ENCODE assay signal across 29 cellular contexts in genomic region chrX:43175428-43175827, GRCh38.
"Had no signal": no experiment of that assay in that cellular context is flagged by ENCODE, and none has a peak within 500 bp of the region (broad histone marks: within the 10 kb centered on the region; RNA-seq: fewer than 3 reads in every experiment).

No MANE protein-coding gene starts in this region.

- H3K4me3 ChIP-seq: SJCRH30, SK-N-MC had no signal

- H3K27me3 Mint-ChIP-seq: activated CD4-positive, alpha-beta memory T cell treated with anti-CD3 and anti-CD28 coated beads, Interleukin-2, amount 10 ng/mL, durations not matched to agents 7 days and 5 days; activated CD8-positive, alpha-beta memory T cell treated with anti-CD3 and anti-CD28 coated beads, Interleukin-2, amount 10 ng/mL, durations not matched to agents 7 days and 5 days; activated naive CD4-positive, alpha-beta T cell treated with anti-CD3 and anti-CD28 coated beads, Interleukin-2, amount 10 ng/mL, durations not matched to agents 7 days and 5 days; activated naive CD8-positive, alpha-beta T cell; activated naive CD8-positive, alpha-beta T cell treated with anti-CD3 and anti-CD28 coated beads, Interleukin-2, amount 50 U/mL, for 24 hours had no signal

- H3K4me1 Mint-ChIP-seq: activated CD4-positive, alpha-beta memory T cell treated with anti-CD3 and anti-CD28 coated beads, Interleukin-2, amount 10 ng/mL, durations not matched to agents 7 days and 5 days; activated CD8-positive, alpha-beta memory T cell treated with anti-CD3 and anti-CD28 coated beads, Interleukin-2, amount 10 ng/mL, durations not matched to agents 7 days and 5 days; activated naive CD4-positive, alpha-beta T cell treated with anti-CD3 and anti-CD28 coated beads, Interleukin-2, amount 10 ng/mL, durations not matched to agents 7 days and 5 days; activated naive CD8-positive, alpha-beta T cell treated with anti-CD3 and anti-CD28 coated beads, Interleukin-2, amount 50 U/mL, for 24 hours had no signal

- H3K36me3 Mint-ChIP-seq: activated naive CD4-positive, alpha-beta T cell treated with anti-CD3 and anti-CD28 coated beads, Interleukin-2, amount 10 ng/mL, durations not matched to agents 7 days and 5 days had no signal

- ATAC-seq: activated CD8-positive, alpha-beta memory T cell treated with anti-CD3 and anti-CD28 coated beads, Interleukin-2, amount 10 ng/mL, durations not matched to agents 7 days and 5 days; activated naive CD8-positive, alpha-beta T cell treated with anti-CD3 and anti-CD28 coated beads, Interleukin-2, amount 50 U/mL, for 24 hours; Panc1 had no signal

- H3K36me3 ChIP-seq: SJCRH30, WERI-Rb-1 had no signal

- H3K4me3 Mint-ChIP-seq: activated CD4-positive, alpha-beta memory T cell treated with anti-CD3 and anti-CD28 coated beads, Interleukin-2, amount 10 ng/mL, durations not matched to agents 7 days and 5 days; activated CD8-positive, alpha-beta memory T cell treated with anti-CD3 and anti-CD28 coated beads, Interleukin-2, amount 10 ng/mL, durations not matched to agents 7 days and 5 days; activated naive CD4-positive, alpha-beta T cell treated with anti-CD3 and anti-CD28 coated beads, Interleukin-2, amount 10 ng/mL, durations not matched to agents 7 days and 5 days; activated naive CD8-positive, alpha-beta T cell; activated naive CD8-positive, alpha-beta T cell treated with anti-CD3 and anti-CD28 coated beads, Interleukin-2, amount 50 U/mL, for 24 hours had no signal

- H3K27me3 ChIP-seq: SJCRH30 had no signal

- DNase-seq: activated CD4-positive, alpha-beta memory T cell treated with anti-CD3 and anti-CD28 coated beads, Interleukin-2, amount 10 ng/mL, durations not matched to agents 7 days and 5 days; activated CD4-positive, alpha-beta T cell treated with anti-CD3 and anti-CD28 coated beads for 1 hour; activated CD4-positive, alpha-beta T cell treated with anti-CD3 and anti-CD28 coated beads for 48 hours; activated CD4-positive, CD25-positive, alpha-beta regulatory T cell; activated CD8-positive, alpha-beta memory T cell treated with anti-CD3 and anti-CD28 coated beads for 24 hours; activated CD8-positive, alpha-beta memory T cell treated with anti-CD3 and anti-CD28 coated beads, Interleukin-2, amount 10 ng/mL, durations not matched to agents 7 days and 5 days; activated CD8-positive, alpha-beta memory T cell treated with anti-CD3 and anti-CD28 coated beads, Interleukin-2, amount 50 U/mL, for 48 hours; activated effector memory CD4-positive, alpha-beta T cell treated with Interleukin-2 at 50 U/mL for 16 hours; activated naive CD4-positive, alpha-beta T cell treated with anti-CD3 and anti-CD28 coated beads, Interleukin-2, amount 10 ng/mL, durations not matched to agents 7 days and 5 days; activated naive CD8-positive, alpha-beta T cell treated with anti-CD3 and anti-CD28 coated beads, Interleukin-2, amount 50 U/mL, for 24 hours; activated T-cell treated with anti-CD3 and anti-CD28 coated beads, Interleukin-2, amount 50 U/mL, for 48 hours; aorta; NCI-H1092 treated with DMSO at 0.1 percent for 48 hours; NCI-H1417; NCI-H146; NCI-H187 treated with DMSO at 0.1 percent for 48 hours; NCI-H2081; NCI-H2171 treated with DMSO at 0.1 percent for 48 hours; NCI-H2227 treated with DMSO at 0.1 percent for 48 hours; NCI-H446; NCI-H510A treated with DMSO at 0.1 percent for 48 hours; NCI-H526 treated with DMSO at 0.1 percent for 48 hours; SHP77; SJCRH30; T1000; WERI-Rb-1 had no signal

- H3K27ac Mint-ChIP-seq: activated CD4-positive, alpha-beta memory T cell treated with anti-CD3 and anti-CD28 coated beads, Interleukin-2, amount 10 ng/mL, durations not matched to agents 7 days and 5 days; activated CD8-positive, alpha-beta memory T cell treated with anti-CD3 and anti-CD28 coated beads, Interleukin-2, amount 10 ng/mL, durations not matched to agents 7 days and 5 days; activated naive CD4-positive, alpha-beta T cell treated with anti-CD3 and anti-CD28 coated beads, Interleukin-2, amount 10 ng/mL, durations not matched to agents 7 days and 5 days; activated naive CD8-positive, alpha-beta T cell; activated naive CD8-positive, alpha-beta T cell treated with anti-CD3 and anti-CD28 coated beads, Interleukin-2, amount 50 U/mL, for 24 hours had no signal
